In the genomic region with DNA sequence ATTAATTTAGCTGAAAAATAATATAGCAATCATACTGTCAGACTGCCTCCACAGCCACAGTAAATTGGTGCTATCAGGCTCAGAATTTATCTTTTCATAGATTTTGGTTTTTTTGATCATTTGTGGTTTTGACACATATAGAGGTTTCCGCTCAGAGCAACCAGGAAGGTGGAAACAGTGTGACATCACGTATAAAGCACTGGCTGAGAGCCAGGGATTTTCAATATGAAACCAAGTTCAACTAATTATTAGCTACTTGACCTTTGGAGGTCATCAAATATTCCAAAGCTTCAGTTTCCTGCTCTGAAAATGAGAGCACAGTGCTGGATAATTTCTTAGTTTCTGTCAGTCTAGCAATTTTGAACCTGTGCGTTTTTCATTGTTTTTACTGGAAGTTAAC, we compare ENCODE assay signal across 11 cellular contexts.
DNase-seq lines count a peak whose midpoint lies in the region; ATAC-seq and TF ChIP-seq lines count a peak whose summit lies in the region.
"Had no signal": no experiment of that assay in that cellular context is flagged by ENCODE, and none has a peak within 500 bp of the region (broad histone marks: within the 10 kb centered on the region; RNA-seq: fewer than 3 reads in every experiment).

No MANE protein-coding gene starts in this region.

- H3K36me3 Mint-ChIP-seq in natural killer cell, result no peaks in the 10 kb centered on the region

- TF ChIP-seq POLR2A in testis (IDR thresholded peaks at IDR 0.05), result no peak

- peaks cover 0 to 3% of the 10 kb centered on the region in 2 donors for H3K27me3 Mint-ChIP-seq in natural killer cell (ENCODE audit: low read depth in 2 of 2)

- no peak overlapping the region for H3K9ac ChIP-seq in BLaER1

- H3K4me3 Mint-ChIP-seq in natural killer cell, result peak overlapping the region; percentile 19

- TF ChIP-seq CTCF in natural killer cell (IDR thresholded peaks at IDR 0.05), result no peak
- no peak for TF ChIP-seq CTCF in testis (IDR thresholded peaks at IDR 0.05)

- WGBS in testis, 2 donors, result 64 to 69% methylated on average over 3 of the region's 3 CpGs

- no peak overlapping the region for H3K27ac ChIP-seq in BLaER1
- no peak overlapping the region for H3K27ac ChIP-seq in testis

- H4K20me1 ChIP-seq in BLaER1, result no peaks in the 10 kb centered on the region

- H3K9me3 Mint-ChIP-seq in natural killer cell, result peaks cover 4 to 11% of the 10 kb centered on the region in 2 donors

- H3K4me2 ChIP-seq in BLaER1, result peak overlapping the region; percentile 41

- H3K27me3 ChIP-seq in BLaER1, result no peaks in the 10 kb centered on the region
- no peaks in the 10 kb centered on the region for H3K27me3 ChIP-seq in testis

- no peak overlapping the region for H3K27ac Mint-ChIP-seq in natural killer cell

- H3K4me3 ChIP-seq in BLaER1, result no peak overlapping the region
- H3K4me3 ChIP-seq in testis, result no peak overlapping the region
- H3K4me3 ChIP-seq: K562 had no signal

- peak; percentile 26 to 49 (median 38) for ATAC-seq in natural killer cell
- ATAC-seq: K562 had no signal

- peaks cover 5 to 16% of the 10 kb centered on the region in 2 donors for H3K4me1 Mint-ChIP-seq in natural killer cell

- H3K4me1 ChIP-seq in BLaER1 (peaks cover 18% of the 10 kb centered on the region), testis (no peaks in the 10 kb centered on the region)

- no peaks in the 10 kb centered on the region for H3K9me3 ChIP-seq in BLaER1
- H3K9me3 ChIP-seq in testis, result no peaks in the 10 kb centered on the region

- H3K36me3 ChIP-seq in BLaER1, result no peaks in the 10 kb centered on the region
- H3K36me3 ChIP-seq in testis (ENCODE audit: low read depth, missing control alignments), result no peaks in the 10 kb centered on the region

- peak; percentile 2 for DNase-seq in NCI-H1105 (lab: John Stamatoyannopoulos, UW)
- peak; percentile 5 for DNase-seq in activated T-helper 1 cell treated with Interleukin-2 at 50 U/mL for 16 hours (ENCODE audit: low read depth)
- DNase-seq in natural killer cell, result no peak
- no peak for DNase-seq in testis
- no peak for DNase-seq in NCI-H69 (lab: John Stamatoyannopoulos, UW)
- DNase-seq in NOMO-1 (lab: John Stamatoyannopoulos, UW; ENCODE audit: unreplicated experiment in 2 of 2), result no peak
- DNase-seq in NCI-H510A treated with DMSO at 0.1 percent for 48 hours (lab: John Stamatoyannopoulos, UW), result no peak
- DNase-seq: erythroblast, SW 1271 had no signal

- intact Hi-C loops in natural killer cell (cut with micrococcal nuclease), result no loop called here
- intact Hi-C loops in testis (cut with DNase I; ENCODE audit: low total_unique reads), result no loop called here

Comparison
In these comparisons a context has a peak if more than half of its experiments do, and no peak if none do; other contexts are left out.
1. DNase-seq: peak in NCI-H1105 (single experiment) and activated T-helper 1 cell treated with Interleukin-2 at 50 U/mL for 16 hours (single experiment); none in natural killer cell (single experiment), testis (single experiment), NCI-H69 (single experiment), NOMO-1 (0 of 2) and NCI-H510A treated with DMSO at 0.1 percent for 48 hours (single experiment).